Comparison of ENCODE assay signal across 8 cellular contexts in genomic region chr16:4802659-4803287, GRCh38. TPM values are rescaled to one million over a fixed set of nuclear protein-coding genes. Genes with fewer than 3 reads are reported as not detected.
A peak's percentile ranks its signal among the peaks of the same experiment; 100 is the strongest.
DNase-seq lines count a peak whose midpoint lies in the region; ATAC-seq lines count a peak whose summit lies in the region.

No MANE protein-coding gene starts in this region.

- no peak overlapping the region for H3K9ac ChIP-seq in endocrine pancreas (ENCODE audit: control insufficient read depth, insufficient read depth, low read length)

- no peaks in the 10 kb centered on the region for H3K4me1 ChIP-seq in endocrine pancreas (ENCODE audit: control insufficient read depth, insufficient read depth, low read length)

- H3K36me3 ChIP-seq in endocrine pancreas (ENCODE audit: control insufficient read depth, insufficient read depth, low read length), result peaks cover 3% of the 10 kb centered on the region

- peak; percentile 95 for DNase-seq in COLO668 (lab: John Stamatoyannopoulos, UW; ENCODE audit: unreplicated experiment)
- peak; percentile 90 for DNase-seq in HT1080 (ENCODE audit: low read depth)
- peak; percentile 91 for DNase-seq in NOMO-1 treated with DMSO at 0.1 percent for 48 hours (lab: John Stamatoyannopoulos, UW; ENCODE audit: unreplicated experiment)
- peak; percentile 53 for DNase-seq in activated CD8-positive, alpha-beta memory T cell treated with anti-CD3 and anti-CD28 coated beads, Interleukin-2, amount 50 U/mL, for 1 hour (ENCODE audit: extremely low read depth)
- peak; percentile 97 for DNase-seq in mesenteric fat pad (ENCODE audit: low spot score)
- DNase-seq in stimulated activated CD8-positive, alpha-beta memory T cell treated with anti-CD3 and anti-CD28 coated beads, Interleukin-12 subunit alpha, Interleukin-12 subunit beta, amount 100 ng/mL, for 4 hours (ENCODE audit: low read depth), result peak; percentile 83

- no peaks in the 10 kb centered on the region for H3K9me3 ChIP-seq in endocrine pancreas (ENCODE audit: control insufficient read depth, low read length)

- peak; percentile 85 for ATAC-seq in GM21381 (IDR thresholded peaks at IDR 0.05; ENCODE audit: unreplicated experiment)

- no peaks in the 10 kb centered on the region for H3K27me3 ChIP-seq in endocrine pancreas (ENCODE audit: control insufficient read depth, insufficient read depth, low read length)

- peak overlapping the region; percentile 17 for H3K4me3 ChIP-seq in endocrine pancreas (ENCODE audit: control insufficient read depth, insufficient read depth, low read length)

RNA-seq across cellular contexts. Expression of gene ROGDI, which starts 0.3 kb away (rescaled TPM):
- total RNA-seq in HT1080 (2014; rRNA removed; shearing (Covaris generic)), result 5.7 and 7.6 TPM in 2 replicates
- 7.2 and 7.4 TPM in 2 replicates for polyA plus RNA-seq in HT1080 (2015; cell fraction: cytosol; rRNA removed)
- 16.3 and 19.3 TPM in 2 replicates for polyA plus RNA-seq in HT1080 (2015; cell fraction: nucleus; rRNA removed)
- total RNA-seq in mesenteric fat pad, result 9.0 TPM

RNA-seq across cellular contexts. Expression of gene SMIM22, which starts 7.6 kb away (rescaled TPM):
- not detected in 2 replicates for total RNA-seq in HT1080 (2014; rRNA removed; shearing (Covaris generic))
- polyA plus RNA-seq in HT1080 (2015; cell fraction: cytosol; rRNA removed), result 5.1 TPM in 1 of 2 replicates, not detected in the other
- not detected in 2 replicates for polyA plus RNA-seq in HT1080 (2015; cell fraction: nucleus; rRNA removed)
- total RNA-seq in mesenteric fat pad, result not detected

RNA-seq across cellular contexts. Expression of gene SEPTIN12, which starts 14.6 kb away (rescaled TPM):
- not detected in 2 replicates for total RNA-seq in HT1080 (2014; rRNA removed; shearing (Covaris generic))
- not detected in 2 replicates for polyA plus RNA-seq in HT1080 (2015; cell fraction: cytosol; rRNA removed)
- not detected in 2 replicates for polyA plus RNA-seq in HT1080 (2015; cell fraction: nucleus; rRNA removed)
- not detected for total RNA-seq in mesenteric fat pad

RNA-seq across cellular contexts. Expression of gene ZNF500, which starts 35.8 kb away (rescaled TPM):
- 8.5 and 10.6 TPM in 2 replicates for total RNA-seq in HT1080 (2014; rRNA removed; shearing (Covaris generic))
- polyA plus RNA-seq in HT1080 (2015; cell fraction: cytosol; rRNA removed), result 6.8 and 8.0 TPM in 2 replicates
- polyA plus RNA-seq in HT1080 (2015; cell fraction: nucleus; rRNA removed), result 20.8 and 25.1 TPM in 2 replicates
- total RNA-seq in mesenteric fat pad, result 12.4 TPM

RNA-seq across cellular contexts. Expression of gene GLYR1, which starts 44.3 kb away (rescaled TPM):
- 42.4 and 45.8 TPM in 2 replicates for total RNA-seq in HT1080 (2014; rRNA removed; shearing (Covaris generic))
- polyA plus RNA-seq in HT1080 (2015; cell fraction: cytosol; rRNA removed), result 43.1 and 45.7 TPM in 2 replicates
- 73.0 and 85.7 TPM in 2 replicates for polyA plus RNA-seq in HT1080 (2015; cell fraction: nucleus; rRNA removed)
- 86.6 TPM for total RNA-seq in mesenteric fat pad

Comparison
In these comparisons a context has a peak if more than half of its experiments do, and no peak if none do; other contexts are left out.
1. Peak in every context shown above with its lines: DNase-seq, ATAC-seq and H3K4me3 ChIP-seq.